Comparison of ENCODE assay signal across 30 cellular contexts in the genomic region with DNA sequence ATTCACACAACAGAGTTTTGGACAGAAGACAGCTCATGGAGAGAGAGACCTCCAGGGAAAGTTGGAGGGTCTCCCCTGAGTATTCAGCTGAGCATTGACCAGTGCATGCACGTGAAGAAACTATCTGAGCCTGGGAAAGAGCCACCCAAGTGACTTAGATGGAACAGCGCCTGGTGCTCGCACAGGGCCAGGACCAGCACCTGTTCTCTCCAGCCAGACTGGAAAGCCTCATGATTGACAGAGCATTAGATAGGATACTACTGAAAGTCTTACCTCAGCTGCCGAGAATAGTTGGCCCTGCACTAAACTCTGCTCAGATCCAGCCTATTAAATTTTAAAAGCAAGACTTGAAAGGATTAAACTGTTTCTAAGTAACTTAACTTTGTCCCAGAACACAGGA.
"Had no signal": no experiment of that assay in that cellular context is flagged by ENCODE, and none has a peak within 500 bp of the region (broad histone marks: within the 10 kb centered on the region; RNA-seq: fewer than 3 reads in every experiment).

No MANE protein-coding gene starts in this region.

- H3K27me3 ChIP-seq: dorsolateral prefrontal cortex, gastroesophageal sphincter, heart left ventricle, hepatocyte, neural progenitor cell, right lobe of liver, testis, tibial artery had no signal

- H3K9me3 ChIP-seq: mucosa of descending colon, prostate gland, right lobe of liver, testis had no signal

- DNase-seq: central memory CD4-positive, alpha-beta T cell; dorsolateral prefrontal cortex; effector CD4-positive, alpha-beta T cell; endodermal cell; foreskin fibroblast; heart left ventricle; mucosa of descending colon; naive thymus-derived CD4-positive, alpha-beta T cell; right lobe of liver; spleen; stimulated activated CD4-positive, alpha-beta T cell treated with anti-CD3 and anti-CD28 coated beads, Interleukin-4, amount 100 ng/mL, for 4 hours; stimulated activated naive CD8-positive, alpha-beta T cell treated with anti-CD3 and anti-CD28 coated beads, Interleukin-15, Interleukin-2, amounts not matched to agents 100 U/mL and 50 U/mL, for 24 hours; substantia nigra; testis had no signal

- ATAC-seq: esophagus mucosa; gastroesophageal sphincter; heart left ventricle; left colon; mucosa of descending colon; naive thymus-derived CD4-positive, alpha-beta T cell; right lobe of liver; stimulated activated memory B cell treated with anti-CD40 and anti-IgM and Interleukin-4, amounts not matched to agents 10 μg/mL and 1 μg/mL and 100 μg/mL, for 72 hours; stimulated activated naive CD8-positive, alpha-beta T cell treated with anti-CD3 and anti-CD28 coated beads, Interleukin-15, Interleukin-2, amounts not matched to agents 100 U/mL and 50 U/mL, for 24 hours had no signal

- H3K4me1 ChIP-seq: gastroesophageal sphincter, neural progenitor cell, parathyroid adenoma, prostate gland, right lobe of liver, spleen had no signal

- H3K27ac ChIP-seq: dorsolateral prefrontal cortex, epithelial cell of prostate, hepatocyte, neural progenitor cell, parathyroid adenoma, prostate gland, right lobe of liver, skin epidermis, spleen, testis, tibial artery had no signal

- H3K36me3 ChIP-seq: gastroesophageal sphincter, heart left ventricle, neural progenitor cell, prostate gland, right lobe of liver, spleen, tibial artery had no signal

- H3K4me3 Mint-ChIP-seq: endodermal cell; memory B cell; mesothelial cell of epicardium; naive thymus-derived CD4-positive, alpha-beta T cell; nephron; neural progenitor cell; stimulated activated memory B cell treated with anti-CD40 and anti-IgM and Interleukin-4, amounts not matched to agents 10 μg/mL and 1 μg/mL and 100 μg/mL, for 72 hours; type B pancreatic cell had no signal

- H3K27ac Mint-ChIP-seq: endodermal cell; memory B cell; mesothelial cell of epicardium; naive thymus-derived CD4-positive, alpha-beta T cell; stimulated activated memory B cell treated with anti-CD40 and anti-IgM and Interleukin-4, amounts not matched to agents 10 μg/mL and 1 μg/mL and 100 μg/mL, for 72 hours; type B pancreatic cell had no signal

- H3K36me3 Mint-ChIP-seq: memory B cell; naive thymus-derived CD4-positive, alpha-beta T cell; neural progenitor cell; stimulated activated memory B cell treated with anti-CD40 and anti-IgM and Interleukin-4, amounts not matched to agents 10 μg/mL and 1 μg/mL and 100 μg/mL, for 72 hours; type B pancreatic cell had no signal

- H3K4me3 ChIP-seq: dorsolateral prefrontal cortex, gastroesophageal sphincter, heart left ventricle, hepatocyte, lung, mucosa of descending colon, neural progenitor cell, prostate gland, right lobe of liver, skin epidermis, spleen, testis, tibial artery had no signal

- H3K9me3 Mint-ChIP-seq: endodermal cell had no signal

- H3K4me1 Mint-ChIP-seq: endodermal cell; memory B cell; naive thymus-derived CD4-positive, alpha-beta T cell; neural progenitor cell; stimulated activated memory B cell treated with anti-CD40 and anti-IgM and Interleukin-4, amounts not matched to agents 10 μg/mL and 1 μg/mL and 100 μg/mL, for 72 hours had no signal
